ENCODE assay signal across 10 cellular contexts in genomic region chr9:36772449-36773370, GRCh38.
DNase-seq lines count a peak whose midpoint lies in the region; ATAC-seq and TF ChIP-seq lines count a peak whose summit lies in the region.
"Had no signal": no experiment of that assay in that cellular context is flagged by ENCODE, and none has a peak within 500 bp of the region (broad histone marks: within the 10 kb centered on the region; RNA-seq: fewer than 3 reads in every experiment).

No MANE protein-coding gene starts in this region.

- no peaks in the 10 kb centered on the region; a peak in 1 of 5 replicates for H3K9me3 Mint-ChIP-seq in H9
- H3K9me3 Mint-ChIP-seq: neural crest cell had no signal

- no peak overlapping the region for H2BK20ac ChIP-seq in H9 (ENCODE audit: low read depth, low read length, poor library complexity, severe bottlenecking)

- in situ Hi-C loops in astrocyte of the cerebellum (cut with HindIII; ENCODE audit: low sequenced_read_pairs), result no loop called here

- no peak for TF ChIP-seq CTCF in H9 (conservative IDR thresholded peaks at IDR 0.05)
- TF ChIP-seq CTCF in astrocyte of the cerebellum (IDR thresholded peaks at IDR 0.05; ENCODE audit: low read depth, low read length, missing control alignments), result no peak
- no peak for TF ChIP-seq CTCF in lower leg skin (IDR thresholded peaks at IDR 0.05)
- no peak for TF ChIP-seq CTCF in spleen (IDR thresholded peaks at IDR 0.05 in 8 of 11, conservative IDR thresholded peaks at IDR 0.05 in 3 of 11)
- no peak for TF ChIP-seq CTCF in sigmoid colon (IDR thresholded peaks at IDR 0.05)

- H3K36me3 Mint-ChIP-seq in H9 (ENCODE audit: insufficient read depth in 1 of 3, low read depth in 3 of 3), result no peaks in the 10 kb centered on the region

- H3K4me3 ChIP-seq in astrocyte of the cerebellum (ENCODE audit: low read depth, low read length), result no peak overlapping the region
- no peak overlapping the region for H3K4me3 ChIP-seq in lower leg skin (ENCODE audit: low read depth, poor library complexity, severe bottlenecking)
- H3K4me3 ChIP-seq in spleen, result no peak overlapping the region
- H3K4me3 ChIP-seq in sigmoid colon, result no peak overlapping the region

- no peak overlapping the region for H3K18ac ChIP-seq in H9 (ENCODE audit: insufficient read length, low read depth, low read length)

- H4K91ac ChIP-seq in H9 (ENCODE audit: insufficient read length, low read depth, low read length), result no peak overlapping the region

- no peak overlapping the region for H3K56ac ChIP-seq in H9 (ENCODE audit: insufficient read length, low read depth, low read length)

- H4K20me1 ChIP-seq in H9 (ENCODE audit: control insufficient read depth, insufficient read depth, insufficient read length), result no peaks in the 10 kb centered on the region

- no peak overlapping the region for H2AK5ac ChIP-seq in H9 (ENCODE audit: insufficient read length, low read length)

- no peak overlapping the region for H3T11ph ChIP-seq in H9 (ENCODE audit: low read length)

- no peaks in the 10 kb centered on the region for H3K36me3 ChIP-seq in spleen
- H3K36me3 ChIP-seq in sigmoid colon, result no peaks in the 10 kb centered on the region

- no peak overlapping the region for H3K9ac ChIP-seq in H9 (ENCODE audit: extremely low read depth, insufficient read length, low read length)

- no peak overlapping the region for H2BK120ac ChIP-seq in H9 (ENCODE audit: low read depth, low read length, poor library complexity, severe bottlenecking)

- H3K27ac ChIP-seq in H9 (ENCODE audit: insufficient read length, low read depth, low read length) (no peak overlapping the region), spleen (no peak overlapping the region), sigmoid colon (no peak overlapping the region)

- no peaks in the 10 kb centered on the region for H3K23me2 ChIP-seq in H9 (ENCODE audit: insufficient read length, low read depth, low read length, poor library complexity, severe bottlenecking)

- H3K23ac ChIP-seq in H9 (ENCODE audit: insufficient read length, low read depth, low read length), result no peak overlapping the region

- no CpG with 5 or more reads among the region's 18 CpGs for WGBS in H9 (ENCODE audit: extremely low coverage, insufficient read length, low lambda C conversion rate)
- 36 to 40% methylated on average over 18 of the region's 18 CpGs for WGBS in lower leg skin, 2 donors
- 36 to 49% (median 41%) methylated on average over 14 to 18 of the region's 18 CpGs for WGBS in spleen, 5 donors
- 28 to 41% methylated on average over 18 of the region's 18 CpGs for WGBS in sigmoid colon, 2 donors

- intact Hi-C loops in lower leg skin (cut with DNase I; ENCODE audit: low total_unique reads), result no loop called here
- intact Hi-C loops in spleen (cut with DNase I; ENCODE audit: low total_unique reads), result no loop called here
- intact Hi-C loops in sigmoid colon (cut with DNase I), result no loop called here

- peaks cover 12 to 15% of the 10 kb centered on the region in 2 experiments for H3K4me1 Mint-ChIP-seq in H9

- H3K4me1 ChIP-seq in H9 (ENCODE audit: insufficient read depth, low read length) (no peaks in the 10 kb centered on the region; the same call in 1 of the 2 replicates), spleen (no peaks in the 10 kb centered on the region), sigmoid colon (no peaks in the 10 kb centered on the region)

- no peak overlapping the region for H3K14ac ChIP-seq in H9 (ENCODE audit: insufficient read depth, low read length)

- no peak overlapping the region for H2BK5ac ChIP-seq in H9 (ENCODE audit: insufficient read length, low read length)

- H3K4ac ChIP-seq in H9 (ENCODE audit: low read depth, low read length), result no peak overlapping the region

- H3K79me1 ChIP-seq in H9 (ENCODE audit: insufficient read depth, low read depth, low read length, poor library complexity, severe bottlenecking), result no peaks in the 10 kb centered on the region

- H3K27me3 ChIP-seq in H9 (ENCODE audit: insufficient read depth, low read length) (no peaks in the 10 kb centered on the region), spleen (replicated peaks in 1 of 7) (peaks cover 0 to 46% (median 6%) of the 10 kb centered on the region in 7 donors), sigmoid colon (peaks cover 0 to 38% (median 0%) of the 10 kb centered on the region in 3 donors)

- DNase-seq in H9 (peak; percentile 39), NCI-H2029 treated with DMSO at 0.1 percent for 48 hours (lab: John Stamatoyannopoulos, UW) (peak; percentile 54), astrocyte of the cerebellum (ENCODE audit: low read depth) (peak; percentile 6), left lobe of liver (ENCODE audit: low spot score) (no peak), lower leg skin (ENCODE audit: low spot score in 2 of 2) (no peak), spleen (no peak), sigmoid colon (no peak), NCI-H2227 treated with DMSO at 0.1 percent for 48 hours (lab: John Stamatoyannopoulos, UW) (no peak)
- DNase-seq: activated T-cell treated with anti-CD3 and anti-CD28 coated beads, Interleukin-2, amount 50 U/mL, for 48 hours had no signal

- H3K27ac Mint-ChIP-seq in H9, result no peak overlapping the region; a peak in 1 of 7 replicates

- no peaks in the 10 kb centered on the region for H3K79me2 ChIP-seq in H9 (ENCODE audit: insufficient read depth, low read length)

- TF ChIP-seq POLR2A in lower leg skin (IDR thresholded peaks at IDR 0.05) (no peak), spleen (IDR thresholded peaks at IDR 0.05) (no peak), sigmoid colon (IDR thresholded peaks at IDR 0.05) (no peak)

- TF ChIP-seq EP300 in sigmoid colon (IDR thresholded peaks at IDR 0.05), result no peak

- no peak overlapping the region for H3K4me3 Mint-ChIP-seq in H9
- H3K4me3 Mint-ChIP-seq: neural crest cell had no signal

- ATAC-seq in left lobe of liver, result peak; percentile 50

- no peak overlapping the region for H4K8ac ChIP-seq in H9 (replicated peaks; ENCODE audit: insufficient read length, low read depth, low read length)

- no peak overlapping the region for H2AFZ ChIP-seq in H9 (ENCODE audit: low read length)

- no peak overlapping the region for H4K5ac ChIP-seq in H9 (ENCODE audit: insufficient read length, low read depth, low read length)

- H3K9me3 ChIP-seq in H9 (ENCODE audit: control insufficient read depth, low read depth, low read length), result no peaks in the 10 kb centered on the region
- peaks cover 0 to 3% (median 0%) of the 10 kb centered on the region in 8 donors for H3K9me3 ChIP-seq in spleen
- H3K9me3 ChIP-seq in sigmoid colon, result no peaks in the 10 kb centered on the region

- H3K4me2 ChIP-seq in H9 (ENCODE audit: insufficient read depth, insufficient read length, low read length), result no peak overlapping the region

- H2BK12ac ChIP-seq in H9 (ENCODE audit: insufficient read length, low read depth, low read length), result no peak overlapping the region

- H2BK15ac ChIP-seq in H9 (ENCODE audit: low read depth, low read length), result no peak overlapping the region

- H3K27me3 Mint-ChIP-seq in H9 (ENCODE audit: low read depth), result peaks cover 57% of the 10 kb centered on the region

Comparison
In these comparisons a context has a peak if more than half of its experiments do, and no peak if none do; other contexts are left out.
1. DNase-seq: peak in H9 (single experiment), NCI-H2029 treated with DMSO at 0.1 percent for 48 hours (single experiment) and astrocyte of the cerebellum (single experiment); none in left lobe of liver (single experiment), lower leg skin (0 of 2), spleen (single experiment), sigmoid colon (single experiment) and NCI-H2227 treated with DMSO at 0.1 percent for 48 hours (single experiment).